Comparison of ENCODE assay signal across 18 cellular contexts in the genomic region with DNA sequence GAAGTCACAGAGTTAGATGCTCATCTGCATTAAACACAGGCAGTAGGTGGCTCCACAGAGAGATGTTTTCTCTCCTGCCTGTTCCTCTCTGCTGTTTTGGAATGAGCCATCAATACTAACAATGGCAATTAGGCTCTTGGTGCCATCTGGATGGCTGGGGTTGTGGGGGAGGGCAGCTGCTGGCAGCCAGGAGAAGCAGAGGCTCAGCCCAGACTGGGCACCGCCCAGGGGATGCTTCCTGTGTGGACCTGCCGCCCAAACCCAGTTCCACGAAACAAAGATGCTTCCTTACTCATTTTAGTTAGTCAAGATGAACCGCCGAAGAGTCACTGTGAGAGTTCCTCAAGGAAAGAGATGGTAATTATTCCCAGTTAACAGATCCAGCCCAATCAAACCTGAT. TPM values are rescaled to one million over a fixed set of nuclear protein-coding genes. Genes with fewer than 3 reads are reported as not detected.
"Had no signal": no experiment of that assay in that cellular context is flagged by ENCODE, and none has a peak within 500 bp of the region (broad histone marks: within the 10 kb centered on the region; RNA-seq: fewer than 3 reads in every experiment).

No MANE protein-coding gene starts in this region.

- H3K9me3 ChIP-seq: body of pancreas, lower lobe of right lung, spleen, upper lobe of right lung had no signal

- H3K4me1 ChIP-seq: body of pancreas, foreskin keratinocyte, lower lobe of right lung, spleen, upper lobe of right lung had no signal

- H3K27me3 ChIP-seq: body of pancreas, foreskin keratinocyte, upper lobe of right lung had no signal

- H3K4me3 ChIP-seq: body of pancreas, lower lobe of right lung, spleen, upper lobe of right lung had no signal

- DNase-seq: activated CD4-positive, alpha-beta T cell treated with anti-CD3 and anti-CD28 coated beads, Interleukin-2, amount 10 ng/mL, durations not matched to agents 7 days and 5 days; activated CD8-positive, alpha-beta memory T cell treated with anti-CD3 and anti-CD28 coated beads, Interleukin-2, amount 50 U/mL, for 4 hours; activated naive CD4-positive, alpha-beta T cell treated with anti-CD3 and anti-CD28 coated beads for 36 hours; activated T-cell treated with anti-CD3 and anti-CD28 coated beads, Interleukin-2, amount 50 U/mL, for 4 hours; body of pancreas; dermis blood vessel endothelial cell; foreskin keratinocyte; hippocampal formation; lower lobe of right lung; nucleus accumbens; spleen; stimulated activated CD4-positive, alpha-beta T cell treated with anti-CD3 and anti-CD28 coated beads, Interleukin-4, amount 100 ng/mL, for 4 hours; stimulated activated naive B cell treated with anti-CD40 and anti-IgM and Interleukin-4, amounts not matched to agents 10 μg/mL and 1 μg/mL and 100 μg/mL, for 72 hours; upper lobe of right lung had no signal

- H3K36me3 ChIP-seq: lower lobe of right lung, spleen, upper lobe of right lung had no signal

- H3K27ac ChIP-seq: body of pancreas, epithelial cell of prostate, foreskin keratinocyte, lower lobe of right lung, spleen, upper lobe of right lung had no signal

RNA-seq across cellular contexts. Expression of a gene that starts 50.8 kb away (rescaled TPM):
- total RNA-seq: activated CD4-positive, alpha-beta T cell treated with anti-CD3 and anti-CD28 coated beads, Interleukin-2, amount 10 ng/mL, durations not matched to agents 7 days and 5 days; activated naive CD4-positive, alpha-beta T cell treated with anti-CD3 and anti-CD28 coated beads for 36 hours; activated T-cell treated with anti-CD3 and anti-CD28 coated beads, Interleukin-2, amount 50 U/mL, for 4 hours; body of pancreas; cardiac septum; dermis blood vessel endothelial cell; fibroblast of lung; foreskin keratinocyte; lower lobe of right lung; natural killer cell treated with Interleukin-12 subunit alpha and Interleukin-12 subunit beta and Interleukin-15 and Interleukin-18, amount 100 ng/mL, for 72 hours; spleen; upper lobe of right lung had no signal
- polyA plus RNA-seq: fibroblast of lung, foreskin keratinocyte, spleen had no signal
